ENCODE assay signal across 14 cellular contexts in the genomic region with DNA sequence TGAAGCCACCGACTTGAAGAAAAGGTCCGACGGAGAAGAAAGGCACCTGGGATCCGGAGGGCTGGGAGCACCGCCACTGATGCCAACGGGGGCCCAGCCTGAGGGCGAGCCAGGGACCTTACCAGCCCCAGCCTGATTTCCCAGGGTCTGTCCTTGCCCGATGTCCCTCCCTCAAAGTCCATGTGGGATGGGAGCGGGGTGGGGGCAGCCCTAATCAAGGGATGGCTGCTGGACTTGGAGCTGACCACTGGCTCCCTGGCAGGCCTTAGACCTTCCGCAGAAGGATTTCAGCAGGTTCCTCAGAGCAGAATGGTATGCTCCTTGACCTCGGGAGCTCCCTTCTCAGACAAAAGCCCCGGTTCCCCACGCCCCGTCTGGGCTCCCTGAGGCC.
DNase-seq lines count a peak whose midpoint lies in the region; ATAC-seq and TF ChIP-seq lines count a peak whose summit lies in the region.
"Had no signal": no experiment of that assay in that cellular context is flagged by ENCODE, and none has a peak within 500 bp of the region (broad histone marks: within the 10 kb centered on the region; RNA-seq: fewer than 3 reads in every experiment).

No MANE protein-coding gene starts in this region.

- ATAC-seq in T-helper 17 cell = no peak
- no peak for ATAC-seq in omental fat pad (ENCODE audit: low FRiP score)
- no peak for ATAC-seq in GM18502 (IDR thresholded peaks at IDR 0.05; ENCODE audit: poor library complexity, unreplicated experiment)
- no peak for ATAC-seq in T-cell (replicated peaks in 1 of 4)

- intact Hi-C loops in MCF 10A (cut with micrococcal nuclease) = no loop called here

- H3K27me3 Mint-ChIP-seq in T-helper 17 cell = no peaks in the 10 kb centered on the region
- no peaks in the 10 kb centered on the region for H3K27me3 Mint-ChIP-seq in T-cell
- H3K27me3 Mint-ChIP-seq in MCF 10A (ENCODE audit: insufficient read depth, unreplicated experiment) = no peaks in the 10 kb centered on the region

- H3K27ac Mint-ChIP-seq in T-helper 17 cell = peak overlapping the region; percentile 99
- no peak overlapping the region for H3K27ac Mint-ChIP-seq in T-cell
- no peak overlapping the region for H3K27ac Mint-ChIP-seq in MCF 10A (ENCODE audit: low read depth, unreplicated experiment)

- H4K20me1 ChIP-seq in BLaER1 = no peaks in the 10 kb centered on the region

- no peak for DNase-seq in HL-60 (ENCODE audit: low read depth in 1 of 2, low spot score in 1 of 2)
- DNase-seq in T-helper 17 cell = no peak
- peak; percentile 15 for DNase-seq in omental fat pad (ENCODE audit: low spot score)
- no peak for DNase-seq in T-cell
- DNase-seq in iPS-NIHi7 (ENCODE audit: extremely low spot score) = no peak
- no peak for DNase-seq in MCF 10A (ENCODE audit: unreplicated experiment)
- DNase-seq: DMS153, NCI-H2029 treated with DMSO at 0.1 percent for 48 hours, NCI-H510A treated with DMSO at 0.1 percent for 48 hours had no signal

- no peak overlapping the region for H3K9ac ChIP-seq in BLaER1
- H3K9ac ChIP-seq: SK-N-SH had no signal

- peak overlapping the region; percentile 93 for H3K4me2 ChIP-seq in BLaER1
- H3K4me2 ChIP-seq: SK-N-SH had no signal

- no peak overlapping the region for H3K4me3 ChIP-seq in BLaER1
- H3K4me3 ChIP-seq in HL-60 (replicated peaks; ENCODE audit: insufficient read depth, low read length) = no peak overlapping the region

- H3K36me3 ChIP-seq in BLaER1 = no peaks in the 10 kb centered on the region

- CTCF ChIA-PET in T-cell (lab: Charles Lee) (interaction anchor here (0.6 to 8.5 kb wide), 16 partner anchors 8 to 416 kb away, joined by 3 to 49 read pairs (median 4); a partner anchor contains a TSS), MCF 10A (lab: Yijun Ruan, JAX) (interaction anchor here (0.6 to 1.2 kb wide), 8 partner anchors 12 to 140 kb away, joined by 3 to 4 read pairs (median 3); no protein-coding TSS in a partner anchor)

- peak overlapping the region; percentile 78 for H3K27ac ChIP-seq in BLaER1
- peak overlapping the region; percentile 98 for H3K27ac ChIP-seq in HL-60 (replicated peaks)

- H3K4me1 Mint-ChIP-seq in T-helper 17 cell = peaks cover 42% of the 10 kb centered on the region
- peaks cover 76 to 85% (median 83%) of the 10 kb centered on the region in 3 donors for H3K4me1 Mint-ChIP-seq in T-cell
- H3K4me1 Mint-ChIP-seq in MCF 10A (ENCODE audit: insufficient read depth, unreplicated experiment) = peaks cover 33% of the 10 kb centered on the region

- H3K27me3 ChIP-seq in BLaER1 = no peaks in the 10 kb centered on the region
- no peaks in the 10 kb centered on the region for H3K27me3 ChIP-seq in HL-60 (ENCODE audit: insufficient read depth, poor library complexity, severe bottlenecking)

- POLR2A ChIA-PET in T-cell (lab: Charles Lee) (interaction anchor here (0.6 to 4.2 kb wide), 2 partner anchors 100 to 101 kb away, joined by 3 to 32 read pairs; a partner anchor contains a TSS), MCF 10A (lab: Yijun Ruan, JAX) (interaction anchor here (0.6 to 0.9 kb wide), 3 partner anchors 35 to 100 kb away, joined by 3 read pairs; a partner anchor contains a TSS)

- BruUV-seq in MCF 10A (replicated peaks; lab: Mats Ljungman, UMichigan) = no TSS peak

- TF ChIP-seq CTCF in HL-60 (IDR thresholded peaks at IDR 0.05; ENCODE audit: insufficient read depth, low read length) = no peak
- TF ChIP-seq CTCF in omental fat pad (IDR thresholded peaks at IDR 0.05) = no peak
- TF ChIP-seq CTCF in MCF 10A (IDR thresholded peaks at IDR 0.05; ENCODE audit: unreplicated experiment) = no peak

- H3K4me1 ChIP-seq in BLaER1 = peaks cover 100% of the 10 kb centered on the region

- H3K9me3 Mint-ChIP-seq in T-cell (no peaks in the 10 kb centered on the region), MCF 10A (ENCODE audit: unreplicated experiment) (no peaks in the 10 kb centered on the region)
- H3K9me3 Mint-ChIP-seq: IgD-negative memory B cell had no signal

- H3K4me3 Mint-ChIP-seq in T-helper 17 cell = no peak overlapping the region
- H3K4me3 Mint-ChIP-seq in T-cell = peak overlapping the region in 1 of 3 donors; percentile 63
- H3K4me3 Mint-ChIP-seq in MCF 10A (ENCODE audit: unreplicated experiment) = no peak overlapping the region

- no peaks in the 10 kb centered on the region for H3K36me3 Mint-ChIP-seq in T-helper 17 cell (ENCODE audit: low read depth)
- H3K36me3 Mint-ChIP-seq in T-cell = no peaks in the 10 kb centered on the region
- H3K36me3 Mint-ChIP-seq in MCF 10A (ENCODE audit: insufficient read depth, unreplicated experiment) = no peaks in the 10 kb centered on the region
- H3K36me3 Mint-ChIP-seq: IgD-negative memory B cell had no signal

- H3K9me3 ChIP-seq in BLaER1 = no peaks in the 10 kb centered on the region
- H3K9me3 ChIP-seq in T-helper 17 cell (ENCODE audit: control insufficient read depth, low read length, poor library complexity, severe bottlenecking) = no peaks in the 10 kb centered on the region
- H3K9me3 ChIP-seq: Caco-2, SK-N-SH had no signal
